Comparison of ENCODE assay signal across 17 cellular contexts in genomic region chr17:48738803-48739526, GRCh38. TPM values are rescaled to one million over a fixed set of nuclear protein-coding genes. Genes with fewer than 3 reads are reported as not detected.
DNase-seq lines count a peak whose midpoint lies in the region; ATAC-seq, FAIRE-seq and TF ChIP-seq lines count a peak whose summit lies in the region.
"Had no signal": no experiment of that assay in that cellular context is flagged by ENCODE, and none has a peak within 500 bp of the region (broad histone marks: within the 10 kb centered on the region; RNA-seq: fewer than 3 reads in every experiment).

No MANE protein-coding gene starts in this region.

- H3K36me3 Mint-ChIP-seq in CD4-positive, alpha-beta memory T cell, result no peaks in the 10 kb centered on the region
- H3K36me3 Mint-ChIP-seq in GM23338 (ENCODE audit: low read depth) (no peaks in the 10 kb centered on the region), natural killer cell (no peaks in the 10 kb centered on the region)
- H3K36me3 Mint-ChIP-seq: CD4-positive, CD25-positive, alpha-beta regulatory T cell had no signal

- TF ChIP-seq CTCF in GM23338 (conservative IDR thresholded peaks at IDR 0.05; ENCODE audit: low read depth in 2 of 2) (no peak), GM12878 (IDR thresholded peaks at IDR 0.05 in 2 of 3, conservative IDR thresholded peaks at IDR 0.05 in 1 of 3; ENCODE audit: control insufficient read depth in 2 of 3, extremely low read depth in 1 of 3, insufficient read depth in 1 of 3, low read depth in 3 of 3, low read length in 3 of 3) (no peak), natural killer cell (IDR thresholded peaks at IDR 0.05) (no peak), heart right ventricle (IDR thresholded peaks at IDR 0.05) (no peak), SK-N-SH (IDR thresholded peaks at IDR 0.05) (no peak)

- no peak for FAIRE-seq in GM12878 (lab: Jason Lieb, UNC)
- FAIRE-seq: RCC 7860 had no signal

- H3K4me3 Mint-ChIP-seq in CD4-positive, alpha-beta memory T cell, result peak overlapping the region in 7 of 8 donors; percentile 53 to 73 (median 62)
- H3K4me3 Mint-ChIP-seq in GM23338 (no peak overlapping the region), natural killer cell (peak overlapping the region; percentile 28)

- no peak overlapping the region for H3K9ac ChIP-seq in GM12878 (ENCODE audit: control insufficient read depth, insufficient read depth, low read length)
- H3K9ac ChIP-seq in SK-N-SH, result no peak overlapping the region
- H3K9ac ChIP-seq: GM23248 had no signal

- in situ Hi-C loops in GM12878 (cut with MboI), result no loop called here

- no peak for DNase-seq in CD4-positive, alpha-beta memory T cell
- peak; percentile 69 for DNase-seq in GM23338 (ENCODE audit: low spot score)
- no peak for DNase-seq in GM12878 (ENCODE audit: low read depth, low spot score)
- no peak for DNase-seq in natural killer cell
- no peak for DNase-seq in heart right ventricle
- no peak for DNase-seq in SK-N-SH
- DNase-seq in DMS79 treated with DMSO at 0.1 percent for 48 hours (lab: John Stamatoyannopoulos, UW), result no peak
- DNase-seq: CD4-positive, CD25-positive, alpha-beta regulatory T cell; dermis blood vessel endothelial cell; GM23248; NCI-H524; right cardiac atrium; stimulated activated CD4-positive, alpha-beta T cell treated with anti-CD3 and anti-CD28 coated beads, Interleukin-4, amount 100 ng/mL, for 1 hour; T-helper 9 cell had no signal

- no peak for TF ChIP-seq POLR2A in GM12878 (IDR thresholded peaks at IDR 0.05; ENCODE audit: low read depth, low read length)

- CTCF ChIA-PET in CD4-positive, alpha-beta memory T cell (lab: Charles Lee; ENCODE audit: partially characterized antibody), result interaction anchor here (1.1 to 1.2 kb wide), 2 partner anchors 50 to 61 kb away, joined by 3 to 4 read pairs; no protein-coding TSS in a partner anchor
- CTCF ChIA-PET in GM12878 (lab: Yijun Ruan, JAX) (interaction anchor here (1.2 to 2.0 kb wide), 3 partner anchors 60 to 140 kb away, joined by 3 to 9 read pairs (median 5); no protein-coding TSS in a partner anchor), SK-N-SH (lab: Yijun Ruan, JAX) (interaction anchor here (0.9 to 3.4 kb wide), 7 partner anchors 14 to 293 kb away, joined by 3 to 20 read pairs (median 7); partner anchors contain the start of gene PRAC2)

- peaks cover 9% of the 10 kb centered on the region for H3K4me1 ChIP-seq in CD4-positive, alpha-beta memory T cell (ENCODE audit: insufficient read depth, low read length)
- H3K4me1 ChIP-seq in GM23338 (ENCODE audit: insufficient read depth), result peaks cover 9% of the 10 kb centered on the region; the same call in 1 of the 2 replicates
- no peaks in the 10 kb centered on the region for H3K4me1 ChIP-seq in GM12878 (ENCODE audit: control insufficient read depth, insufficient read depth, low read length)
- H3K4me1 ChIP-seq in heart right ventricle, result peaks cover 0 to 6% (median 0%) of the 10 kb centered on the region in 9 donors
- no peaks in the 10 kb centered on the region for H3K4me1 ChIP-seq in SK-N-SH (ENCODE audit: control insufficient read depth in 1 of 2, insufficient read depth in 2 of 2, low read depth in 1 of 2, low read length in 1 of 2)

- peaks cover 5 to 15% (median 10%) of the 10 kb centered on the region in 4 donors for H3K4me1 Mint-ChIP-seq in CD4-positive, alpha-beta memory T cell
- H3K4me1 Mint-ChIP-seq in GM23338, result peaks cover 5% of the 10 kb centered on the region; the same call in 2 of the 3 replicates
- H3K4me1 Mint-ChIP-seq in natural killer cell, result peaks cover 0 to 7% of the 10 kb centered on the region in 2 donors

- RAD21 ChIA-PET in GM12878 (lab: Charles Lee; ENCODE audit: unreplicated experiment), result no interaction called here

- no peaks in the 10 kb centered on the region for H3K79me2 ChIP-seq in GM23338 (replicated peaks; ENCODE audit: insufficient read depth)
- H3K79me2 ChIP-seq in GM12878 (ENCODE audit: control insufficient read depth, insufficient read depth, low read length), result no peaks in the 10 kb centered on the region
- no peaks in the 10 kb centered on the region for H3K79me2 ChIP-seq in SK-N-SH (ENCODE audit: insufficient read depth)

- peaks cover 70 to 82% of the 10 kb centered on the region in 2 donors for H3K27me3 Mint-ChIP-seq in CD4-positive, alpha-beta memory T cell
- peaks cover 100% of the 10 kb centered on the region for H3K27me3 Mint-ChIP-seq in GM23338 (ENCODE audit: insufficient read depth, low read depth, poor library complexity)
- peaks cover 82 to 84% of the 10 kb centered on the region in 2 donors for H3K27me3 Mint-ChIP-seq in natural killer cell (ENCODE audit: low read depth in 2 of 2)

- WGBS in GM12878 (ENCODE audit: insufficient coverage, insufficient replicate concordance, low lambda C conversion rate, missing lambda C conversion rate), result 15% methylated on average over 37 of the region's 37 CpGs
- WGBS in heart right ventricle, 2 donors, result 2 to 3% methylated on average over 37 of the region's 37 CpGs
- WGBS in SK-N-SH (ENCODE audit: low lambda C conversion rate), result 19% methylated on average over 30 of the region's 37 CpGs

- H3K27me3 ChIP-seq in CD4-positive, alpha-beta memory T cell (ENCODE audit: insufficient read depth, low read length), result peaks cover 64% of the 10 kb centered on the region
- H3K27me3 ChIP-seq in GM23338 (ENCODE audit: insufficient read depth), result peaks cover 100% of the 10 kb centered on the region
- peaks cover 20 to 44% of the 10 kb centered on the region in 2 experiments for H3K27me3 ChIP-seq in GM12878 (replicated peaks in 1 of 2; ENCODE audit: control insufficient read depth in 2 of 2, insufficient read depth in 2 of 2, low read length in 1 of 2)
- peaks cover 28 to 100% (median 100%) of the 10 kb centered on the region in 7 donors for H3K27me3 ChIP-seq in heart right ventricle
- peaks cover 98% of the 10 kb centered on the region for H3K27me3 ChIP-seq in SK-N-SH (ENCODE audit: insufficient read depth)

- H2AFZ ChIP-seq in GM23338 (no peak overlapping the region), GM12878 (ENCODE audit: control insufficient read depth, low read depth, low read length) (no peak overlapping the region), SK-N-SH (ENCODE audit: low read depth) (no peak overlapping the region)
- H2AFZ ChIP-seq: GM23248 had no signal

- peaks cover 0 to 6% (median 0%) of the 10 kb centered on the region in 8 donors for H3K9me3 Mint-ChIP-seq in CD4-positive, alpha-beta memory T cell
- H3K9me3 Mint-ChIP-seq in GM23338, result peaks cover 3% of the 10 kb centered on the region; the same call in 1 of the 3 replicates
- H3K9me3 Mint-ChIP-seq in natural killer cell, result no peaks in the 10 kb centered on the region

- no peaks in the 10 kb centered on the region for H3K36me3 ChIP-seq in CD4-positive, alpha-beta memory T cell (ENCODE audit: insufficient read depth, low read length)
- no peaks in the 10 kb centered on the region for H3K36me3 ChIP-seq in GM23338 (ENCODE audit: insufficient read depth)
- H3K36me3 ChIP-seq in GM12878 (ENCODE audit: control insufficient read depth in 2 of 2, insufficient read depth in 2 of 2, low read length in 1 of 2), result no peaks in the 10 kb centered on the region
- no peaks in the 10 kb centered on the region for H3K36me3 ChIP-seq in heart right ventricle
- no peaks in the 10 kb centered on the region for H3K36me3 ChIP-seq in SK-N-SH (replicated peaks in 1 of 2; ENCODE audit: control insufficient read depth in 1 of 2, insufficient read depth in 2 of 2, low read length in 1 of 2)

- POLR2A ChIA-PET in CD4-positive, alpha-beta memory T cell (lab: Charles Lee; ENCODE audit: partially characterized antibody), result interaction anchor here (0.6 kb wide), 1 partner anchor 683 kb away, joined by 3 read pairs; no protein-coding TSS in a partner anchor
- POLR2A ChIA-PET in GM12878 (lab: Charles Lee), result no interaction called here
- POLR2A ChIA-PET in SK-N-SH (lab: Yijun Ruan, JAX), result no interaction called here

- TF ChIP-seq RAD21 in GM12878 (IDR thresholded peaks at IDR 0.05; ENCODE audit: insufficient read depth, low read depth, low read length), result no peak
- no peak for TF ChIP-seq RAD21 in SK-N-SH (IDR thresholded peaks at IDR 0.05; ENCODE audit: low read length)

- H3K9me2 ChIP-seq in GM23338 (ENCODE audit: insufficient read depth), result no peaks in the 10 kb centered on the region
- H3K9me2 ChIP-seq in SK-N-SH, result no peaks in the 10 kb centered on the region

- TF ChIP-seq EP300 in GM12878 (IDR thresholded peaks at IDR 0.05; ENCODE audit: borderline replicate concordance in 1 of 2, control insufficient read depth in 1 of 2, low read depth in 2 of 2, low read length in 2 of 2) (no peak), SK-N-SH (IDR thresholded peaks at IDR 0.05; ENCODE audit: borderline replicate concordance in 1 of 2, low read depth in 1 of 2, low read length in 1 of 2) (no peak)

- no peak overlapping the region for H3K27ac ChIP-seq in CD4-positive, alpha-beta memory T cell (ENCODE audit: low read depth, low read length)
- H3K27ac ChIP-seq in GM23338 (ENCODE audit: low read depth) (no peak overlapping the region), GM12878 (ENCODE audit: control insufficient read depth, insufficient read depth) (no peak overlapping the region), heart right ventricle (no peak overlapping the region), SK-N-SH (ENCODE audit: low read depth in 2 of 2, low read length in 1 of 2) (no peak overlapping the region)
- H3K27ac ChIP-seq: GM23248 had no signal

- no peak overlapping the region for H3K4me3 ChIP-seq in CD4-positive, alpha-beta memory T cell (ENCODE audit: low read length in 2 of 2)
- H3K4me3 ChIP-seq in GM23338, result no peak overlapping the region
- H3K4me3 ChIP-seq in GM12878, result no peak overlapping the region
- H3K4me3 ChIP-seq in heart right ventricle, result no peak overlapping the region
- H3K4me3 ChIP-seq in SK-N-SH (ENCODE audit: low read depth in 2 of 2, low read length in 1 of 2), result no peak overlapping the region
- H3K4me3 ChIP-seq: GM23248 had no signal

- peak overlapping the region in 1 of 7 donors; percentile 40 for H3K27ac Mint-ChIP-seq in CD4-positive, alpha-beta memory T cell
- H3K27ac Mint-ChIP-seq in GM23338 (no peak overlapping the region), natural killer cell (no peak overlapping the region)
- H3K27ac Mint-ChIP-seq: CD4-positive, CD25-positive, alpha-beta regulatory T cell had no signal

- H3F3A ChIP-seq in GM23338 (replicated peaks; ENCODE audit: low read depth) (peaks cover 10% of the 10 kb centered on the region), SK-N-SH (replicated peaks; ENCODE audit: insufficient read depth) (no peaks in the 10 kb centered on the region)

- no TSS peak for BruUV-seq in GM12878 (replicated peaks; lab: Mats Ljungman, UMichigan)

- intact Hi-C loops in CD4-positive, alpha-beta memory T cell (cut with micrococcal nuclease), result no loop called here
- intact Hi-C loops in GM12878 (cut with micrococcal nuclease; ENCODE audit: unreplicated experiment), result no loop called here
- intact Hi-C loops in natural killer cell (cut with micrococcal nuclease), result no loop called here
- intact Hi-C loops in heart right ventricle (cut with DNase I), result no loop called here

- H3K4me2 ChIP-seq in GM23338 (peak overlapping the region; percentile 55; the same call in 1 of the 2 replicates), GM12878 (ENCODE audit: control insufficient read depth, insufficient read depth) (no peak overlapping the region), SK-N-SH (no peak overlapping the region)

- peak; percentile 71 for ATAC-seq in GM23338
- ATAC-seq in GM12878, result no peak
- peak in 1 of 3 donors; percentile 35 for ATAC-seq in natural killer cell
- ATAC-seq in heart right ventricle, result no peak
- ATAC-seq: right cardiac atrium had no signal

- no peaks in the 10 kb centered on the region for H3K9me3 ChIP-seq in CD4-positive, alpha-beta memory T cell (ENCODE audit: control insufficient read depth in 1 of 2, low read length in 2 of 2)
- H3K9me3 ChIP-seq in GM12878 (replicated peaks; ENCODE audit: control insufficient read depth, insufficient read depth, low read length) (no peaks in the 10 kb centered on the region), heart right ventricle (no peaks in the 10 kb centered on the region), SK-N-SH (no peaks in the 10 kb centered on the region)

- peaks cover 55% of the 10 kb centered on the region for H4K20me1 ChIP-seq in GM23338 (replicated peaks; ENCODE audit: insufficient read depth)
- no peaks in the 10 kb centered on the region for H4K20me1 ChIP-seq in GM12878 (ENCODE audit: control insufficient read depth, insufficient read depth)
- H4K20me1 ChIP-seq in SK-N-SH (ENCODE audit: insufficient read depth), result no peaks in the 10 kb centered on the region

- SMC1A ChIA-PET in GM12878 (lab: Charles Lee; ENCODE audit: uncharacterized antibody, unreplicated experiment), result no interaction called here

RNA-seq across cellular contexts. Expression of gene HOXB13, which starts 10.4 kb away (rescaled TPM):
- total RNA-seq in CD4-positive, alpha-beta memory T cell, result not detected
- polyA plus RNA-seq in CD4-positive, alpha-beta memory T cell, result not detected
- not detected in 2 replicates for total RNA-seq in GM23338 (2014; rRNA removed; shearing (Covaris generic))
- not detected in 2 replicates for polyA plus RNA-seq in GM23338 (2016; fragmentation: Nextera tagmentation; extraction: Ambion mirVana)
- not detected in 2 replicates for total RNA-seq in GM12878 (2013; cell fraction: nucleolus; rRNA removed)
- not detected in 2 replicates for total RNA-seq in GM12878 (2014; rRNA removed)
- not detected in 2 replicates for total RNA-seq in GM12878 (2014; rRNA removed; fragmentation: Illumina TruSeq; extraction: Trizol)
- total RNA-seq in GM12878 (2021), result 0.05 TPM in 2 replicates
- not detected for polyA plus RNA-seq in GM12878 (2011; ENCODE audit: low read depth)
- not detected in 2 replicates for polyA plus RNA-seq in GM12878 (2011; rRNA removed)
- not detected in 2 replicates for polyA plus RNA-seq in GM12878 (2011; cell fraction: cytosol; rRNA removed)
- not detected in 2 replicates for polyA plus RNA-seq in GM12878 (2011; cell fraction: nucleus; rRNA removed)
- not detected in 2 replicates for polyA plus RNA-seq in GM12878 (2012)
- not detected in 2 replicates for polyA plus RNA-seq in GM12878 (2014; fragmentation: Illumina TruSeq; extraction: Trizol)
- polyA plus RNA-seq in GM12878 (2014; fragmentation: Nextera tagmentation; extraction: Ambion mirVana), result not detected
- not detected in 2 replicates for polyA plus RNA-seq in GM12878 (2014; rRNA removed)
- polyA plus RNA-seq in GM12878 (2016; fragmentation: Nextera tagmentation; extraction: Ambion mirVana), result not detected
- not detected in 2 replicates for polyA minus RNA-seq in GM12878 (2011; rRNA and poly(A)+ RNA removed)
- polyA minus RNA-seq in GM12878 (2011; cell fraction: cytosol; rRNA and poly(A)+ RNA removed), result not detected in 2 replicates
- not detected in 2 replicates for polyA minus RNA-seq in GM12878 (2011; cell fraction: nucleus; rRNA and poly(A)+ RNA removed)
- total RNA-seq in natural killer cell, result not detected
- total RNA-seq in heart right ventricle, result not detected
- not detected for polyA plus RNA-seq in heart right ventricle
- not detected in 2 replicates for polyA plus RNA-seq in SK-N-SH (2012; rRNA removed)
- polyA plus RNA-seq in SK-N-SH (2012; cell fraction: cytosol; rRNA removed), result not detected in 2 replicates
- polyA plus RNA-seq in SK-N-SH (2012; cell fraction: nucleus; rRNA removed), result 0.07 TPM in 1 of 2 replicates, not detected in the other
- total RNA-seq: aorta; CD4-positive, CD25-positive, alpha-beta regulatory T cell; dermis blood vessel endothelial cell; GM23248; liver; right cardiac atrium had no signal
- polyA plus RNA-seq: CD4-positive, CD25-positive, alpha-beta regulatory T cell; GM23248; liver; right cardiac atrium had no signal

RNA-seq across cellular contexts. Expression of gene PRAC2, which starts 16.0 kb away (rescaled TPM):
- not detected for total RNA-seq in CD4-positive, alpha-beta memory T cell
- polyA plus RNA-seq in CD4-positive, alpha-beta memory T cell, result not detected
- total RNA-seq in GM23338 (2014; rRNA removed; shearing (Covaris generic)), result not detected in 2 replicates
- polyA plus RNA-seq in GM23338 (2016; fragmentation: Nextera tagmentation; extraction: Ambion mirVana) (not detected in 2 replicates), GM12878 (2011; rRNA removed) (not detected in 2 replicates), GM12878 (2014; fragmentation: Illumina TruSeq; extraction: Trizol) (not detected in 2 replicates), GM12878 (2014; fragmentation: Nextera tagmentation; extraction: Ambion mirVana) (under 1 TPM in 1 of 2 experiments, not detected in 1; 0.31 TPM), GM12878 (2014; rRNA removed) (not detected in 2 replicates), GM12878 (2016; fragmentation: Nextera tagmentation; extraction: Ambion mirVana) (not detected), heart right ventricle (not detected), SK-N-SH (2012; rRNA removed) (not detected in 2 replicates)
- not detected in 2 replicates for total RNA-seq in GM12878 (2013; cell fraction: nucleolus; rRNA removed)
- total RNA-seq in GM12878 (2014; rRNA removed) (not detected in 2 replicates), GM12878 (2014; rRNA removed; fragmentation: Illumina TruSeq; extraction: Trizol) (not detected in 2 replicates), GM12878 (2021) (not detected in 2 replicates), natural killer cell (not detected), heart right ventricle (not detected)
- not detected for polyA plus RNA-seq in GM12878 (2011; ENCODE audit: low read depth)
- polyA plus RNA-seq in GM12878 (2011; cell fraction: cytosol; rRNA removed), result not detected in 2 replicates
- polyA plus RNA-seq in GM12878 (2011; cell fraction: nucleus; rRNA removed), result not detected in 2 replicates
- polyA plus RNA-seq in GM12878 (2012), result not detected in 2 replicates
- not detected in 2 replicates for polyA minus RNA-seq in GM12878 (2011; rRNA and poly(A)+ RNA removed)
- not detected in 2 replicates for polyA minus RNA-seq in GM12878 (2011; cell fraction: cytosol; rRNA and poly(A)+ RNA removed)
- polyA minus RNA-seq in GM12878 (2011; cell fraction: nucleus; rRNA and poly(A)+ RNA removed), result not detected in 2 replicates
- polyA plus RNA-seq in SK-N-SH (2012; cell fraction: cytosol; rRNA removed), result not detected in 2 replicates
- not detected in 2 replicates for polyA plus RNA-seq in SK-N-SH (2012; cell fraction: nucleus; rRNA removed)
- total RNA-seq: aorta; CD4-positive, CD25-positive, alpha-beta regulatory T cell; dermis blood vessel endothelial cell; GM23248; liver; right cardiac atrium had no signal
- polyA plus RNA-seq: aorta; CD4-positive, CD25-positive, alpha-beta regulatory T cell; GM23248; liver; right cardiac atrium had no signal

RNA-seq across cellular contexts. Expression of gene PRAC1, which starts 16.6 kb away (rescaled TPM):
- not detected for total RNA-seq in CD4-positive, alpha-beta memory T cell
- not detected for polyA plus RNA-seq in CD4-positive, alpha-beta memory T cell
- total RNA-seq in GM23338 (2014; rRNA removed; shearing (Covaris generic)), result not detected in 2 replicates
- 0.70 TPM in 1 of 2 replicates, not detected in the other for polyA plus RNA-seq in GM23338 (2016; fragmentation: Nextera tagmentation; extraction: Ambion mirVana)
- total RNA-seq in GM12878 (2013; cell fraction: nucleolus; rRNA removed), result not detected in 2 replicates
- not detected in 2 replicates for total RNA-seq in GM12878 (2014; rRNA removed)
- total RNA-seq in GM12878 (2014; rRNA removed; fragmentation: Illumina TruSeq; extraction: Trizol), result not detected in 2 replicates
- not detected in 2 replicates for total RNA-seq in GM12878 (2021)
- not detected for polyA plus RNA-seq in GM12878 (2011; ENCODE audit: low read depth)
- not detected in 2 replicates for polyA plus RNA-seq in GM12878 (2011; rRNA removed)
- not detected in 2 replicates for polyA plus RNA-seq in GM12878 (2011; cell fraction: cytosol; rRNA removed)
- not detected in 2 replicates for polyA plus RNA-seq in GM12878 (2011; cell fraction: nucleus; rRNA removed)
- not detected in 2 replicates for polyA plus RNA-seq in GM12878 (2012)
- polyA plus RNA-seq in GM12878 (2014; fragmentation: Illumina TruSeq; extraction: Trizol), result not detected in 2 replicates
- not detected for polyA plus RNA-seq in GM12878 (2014; fragmentation: Nextera tagmentation; extraction: Ambion mirVana)
- polyA plus RNA-seq in GM12878 (2014; rRNA removed), result not detected in 2 replicates
- not detected for polyA plus RNA-seq in GM12878 (2016; fragmentation: Nextera tagmentation; extraction: Ambion mirVana)
- polyA minus RNA-seq in GM12878 (2011; rRNA and poly(A)+ RNA removed), result not detected in 2 replicates
- polyA minus RNA-seq in GM12878 (2011; cell fraction: cytosol; rRNA and poly(A)+ RNA removed), result not detected in 2 replicates
- polyA minus RNA-seq in GM12878 (2011; cell fraction: nucleus; rRNA and poly(A)+ RNA removed), result not detected in 2 replicates
- not detected for total RNA-seq in natural killer cell
- total RNA-seq in heart right ventricle, result not detected
- polyA plus RNA-seq in heart right ventricle, result not detected
- not detected in 2 replicates for polyA plus RNA-seq in SK-N-SH (2012; rRNA removed)
- polyA plus RNA-seq in SK-N-SH (2012; cell fraction: cytosol; rRNA removed), result not detected in 2 replicates
- polyA plus RNA-seq in SK-N-SH (2012; cell fraction: nucleus; rRNA removed), result not detected in 2 replicates
- total RNA-seq: aorta; CD4-positive, CD25-positive, alpha-beta regulatory T cell; dermis blood vessel endothelial cell; GM23248; liver; right cardiac atrium had no signal
- polyA plus RNA-seq: CD4-positive, CD25-positive, alpha-beta regulatory T cell; GM23248; liver; right cardiac atrium had no signal
